In the genomic region with DNA sequence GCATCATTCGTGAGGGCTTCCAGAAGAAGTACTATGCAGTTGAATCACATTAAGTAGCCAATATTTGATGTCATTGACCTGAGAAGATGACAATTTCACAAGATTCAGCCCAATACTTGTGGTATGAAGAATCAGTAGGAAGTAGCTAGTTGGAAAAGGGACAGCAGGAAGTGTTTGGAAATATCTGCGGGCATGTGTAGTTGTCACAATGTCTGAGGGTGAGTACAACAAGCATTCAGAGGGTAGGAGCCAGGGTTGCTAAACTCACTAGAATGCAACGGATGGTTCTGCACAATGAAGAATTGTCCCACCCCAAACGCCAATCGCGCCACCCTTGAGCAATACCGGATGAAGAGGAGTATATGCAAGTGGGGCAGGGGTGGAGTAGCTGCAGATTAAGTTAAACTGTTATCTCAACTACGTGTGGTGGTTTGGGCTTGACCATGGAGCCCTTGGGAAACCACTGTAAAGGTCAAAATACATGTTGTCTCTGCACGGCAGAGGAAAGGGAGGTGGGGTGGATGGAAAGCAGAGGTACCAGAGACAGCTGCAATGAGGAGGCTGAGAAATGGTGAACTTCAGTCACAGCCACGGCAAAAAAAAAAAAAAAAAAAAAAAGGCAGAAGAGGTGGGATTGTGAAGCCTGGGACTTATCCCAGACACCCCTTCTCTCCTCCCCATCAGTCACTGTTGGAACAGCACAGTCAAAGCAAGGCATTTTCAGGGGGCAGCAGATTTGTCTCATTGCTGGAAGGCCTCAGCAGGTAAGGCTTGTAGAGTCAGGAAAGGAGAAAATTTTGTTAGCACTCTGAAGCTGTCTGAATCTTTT, we compare ENCODE assay signal across 1 cellular context.
TF ChIP-seq lines count a peak whose summit lies in the region.

No MANE protein-coding gene starts in this region.

TF ChIP-seq in A549, 52 proteins besides CTCF, POLR2A, EP300 and RAD21 (continued from another document):
- TF ChIP-seq, protein P1, sequence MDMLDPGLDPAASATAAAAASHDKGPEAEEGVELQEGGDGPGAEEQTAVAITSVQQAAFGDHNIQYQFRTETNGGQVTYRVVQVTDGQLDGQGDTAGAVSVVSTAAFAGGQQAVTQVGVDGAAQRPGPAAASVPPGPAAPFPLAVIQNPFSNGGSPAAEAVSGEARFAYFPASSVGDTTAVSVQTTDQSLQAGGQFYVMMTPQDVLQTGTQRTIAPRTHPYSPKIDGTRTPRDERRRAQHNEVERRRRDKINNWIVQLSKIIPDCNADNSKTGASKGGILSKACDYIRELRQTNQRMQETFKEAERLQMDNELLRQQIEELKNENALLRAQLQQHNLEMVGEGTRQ (IDR thresholded peaks at IDR 0.05): no peak
- TF ChIP-seq, protein P2, sequence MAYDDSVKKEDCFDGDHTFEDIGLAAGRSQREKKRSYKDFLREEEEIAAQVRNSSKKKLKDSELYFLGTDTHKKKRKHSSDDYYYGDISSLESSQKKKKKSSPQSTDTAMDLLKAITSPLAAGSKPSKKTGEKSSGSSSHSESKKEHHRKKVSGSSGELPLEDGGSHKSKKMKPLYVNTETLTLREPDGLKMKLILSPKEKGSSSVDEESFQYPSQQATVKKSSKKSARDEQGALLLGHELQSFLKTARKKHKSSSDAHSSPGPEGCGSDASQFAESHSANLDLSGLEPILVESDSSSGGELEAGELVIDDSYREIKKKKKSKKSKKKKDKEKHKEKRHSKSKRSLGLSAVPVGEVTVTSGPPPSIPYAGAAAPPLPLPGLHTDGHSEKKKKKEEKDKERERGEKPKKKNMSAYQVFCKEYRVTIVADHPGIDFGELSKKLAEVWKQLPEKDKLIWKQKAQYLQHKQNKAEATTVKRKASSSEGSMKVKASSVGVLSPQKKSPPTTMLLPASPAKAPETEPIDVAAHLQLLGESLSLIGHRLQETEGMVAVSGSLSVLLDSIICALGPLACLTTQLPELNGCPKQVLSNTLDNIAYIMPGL (CRISPR knock-in tag; IDR thresholded peaks at IDR 0.05; ENCODE audit: borderline replicate concordance): no peak
- TF ChIP-seq TFCP2L1 (CRISPR knock-in tag; IDR thresholded peaks at IDR 0.05): no peak
- TF ChIP-seq BHLHE40 (IDR thresholded peaks at IDR 0.05; ENCODE audit: low read depth, low read length): no peak
- TF ChIP-seq FOSL2 (IDR thresholded peaks at IDR 0.05): no peak
- TF ChIP-seq FOSL2 (CRISPR knock-in tag; IDR thresholded peaks at IDR 0.05): no peak; the same call in 1 of the 2 replicates
- TF ChIP-seq ZFP36 (IDR thresholded peaks at IDR 0.05; ENCODE audit: borderline replicate concordance, partially characterized antibody): no peak
- no peak for TF ChIP-seq NR3C1 (IDR thresholded peaks at IDR 0.05)
- 0 out of 2 replicates have a peak, but pooled peaks have one; percentile 48 for TF ChIP-seq HOXB13 (CRISPR knock-in tag; IDR thresholded peaks at IDR 0.05; ENCODE audit: low read depth)
- peak; percentile 38 to 93; a peak in 4 of 5 replicates for TF ChIP-seq JUN (IDR thresholded peaks at IDR 0.05)
- no peak for TF ChIP-seq POLR2AphosphoS2 (conservative IDR thresholded peaks at IDR 0.05; ENCODE audit: low read length)
- TF ChIP-seq HEYL (CRISPR knock-in tag; IDR thresholded peaks at IDR 0.05): no peak
- no peak for TF ChIP-seq MAFK (IDR thresholded peaks at IDR 0.05; ENCODE audit: partially characterized antibody)
- TF ChIP-seq, protein P3, sequence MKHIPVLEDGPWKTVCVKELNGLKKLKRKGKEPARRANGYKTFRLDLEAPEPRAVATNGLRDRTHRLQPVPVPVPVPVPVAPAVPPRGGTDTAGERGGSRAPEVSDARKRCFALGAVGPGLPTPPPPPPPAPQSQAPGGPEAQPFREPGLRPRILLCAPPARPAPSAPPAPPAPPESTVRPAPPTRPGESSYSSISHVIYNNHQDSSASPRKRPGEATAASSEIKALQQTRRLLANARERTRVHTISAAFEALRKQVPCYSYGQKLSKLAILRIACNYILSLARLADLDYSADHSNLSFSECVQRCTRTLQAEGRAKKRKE (CRISPR knock-in tag; IDR thresholded peaks at IDR 0.05; ENCODE audit: low read depth): peak; percentile 6; the same call in 1 of the 2 replicates
- TF ChIP-seq, protein P4, sequence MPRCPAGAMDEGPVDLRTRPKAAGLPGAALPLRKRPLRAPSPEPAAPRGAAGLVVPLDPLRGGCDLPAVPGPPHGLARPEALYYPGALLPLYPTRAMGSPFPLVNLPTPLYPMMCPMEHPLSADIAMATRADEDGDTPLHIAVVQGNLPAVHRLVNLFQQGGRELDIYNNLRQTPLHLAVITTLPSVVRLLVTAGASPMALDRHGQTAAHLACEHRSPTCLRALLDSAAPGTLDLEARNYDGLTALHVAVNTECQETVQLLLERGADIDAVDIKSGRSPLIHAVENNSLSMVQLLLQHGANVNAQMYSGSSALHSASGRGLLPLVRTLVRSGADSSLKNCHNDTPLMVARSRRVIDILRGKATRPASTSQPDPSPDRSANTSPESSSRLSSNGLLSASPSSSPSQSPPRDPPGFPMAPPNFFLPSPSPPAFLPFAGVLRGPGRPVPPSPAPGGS (IDR thresholded peaks at IDR 0.05): peak; percentile 68; the same call in 1 of the 3 replicates
- TF ChIP-seq EHF (CRISPR knock-in tag; IDR thresholded peaks at IDR 0.05): no peak
- no peak for TF ChIP-seq EHMT2 (IDR thresholded peaks at IDR 0.05; ENCODE audit: low read depth)
- TF ChIP-seq NPAS2 (CRISPR knock-in tag; IDR thresholded peaks at IDR 0.05; ENCODE audit: borderline replicate concordance): no peak
- no peak for TF ChIP-seq ZNF302 (CRISPR knock-in tag; IDR thresholded peaks at IDR 0.05)
- TF ChIP-seq HOXB5 (CRISPR knock-in tag; IDR thresholded peaks at IDR 0.05): 0 out of 2 replicates have a peak, but pooled peaks have one; percentile 16
- TF ChIP-seq, protein P5, sequence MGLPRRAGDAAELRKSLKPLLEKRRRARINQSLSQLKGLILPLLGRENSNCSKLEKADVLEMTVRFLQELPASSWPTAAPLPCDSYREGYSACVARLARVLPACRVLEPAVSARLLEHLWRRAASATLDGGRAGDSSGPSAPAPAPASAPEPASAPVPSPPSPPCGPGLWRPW (IDR thresholded peaks at IDR 0.05): peak; percentile 90
- no peak; the same call in 1 of the 2 replicates for TF ChIP-seq MYC (IDR thresholded peaks at IDR 0.05; ENCODE audit: borderline replicate concordance, low read length)
- TF ChIP-seq ESRRA (IDR thresholded peaks at IDR 0.05; ENCODE audit: borderline replicate concordance, low read length): peak; percentile 73; the same call in 1 of the 2 replicates
- TF ChIP-seq ZC3H11A (IDR thresholded peaks at IDR 0.05): no peak
- TF ChIP-seq PHF8 (IDR thresholded peaks at IDR 0.05; ENCODE audit: borderline replicate concordance, low read depth): no peak
- TF ChIP-seq TP53 (CRISPR knock-in tag; IDR thresholded peaks at IDR 0.05): no peak
- TF ChIP-seq RNF2 (IDR thresholded peaks at IDR 0.05; ENCODE audit: borderline replicate concordance, low read depth): no peak
